In genomic region chr12:9115731-9116689, GRCh38 we compare ENCODE assay signal across 12 cellular contexts. TPM values are rescaled to one million over a fixed set of nuclear protein-coding genes. Genes with fewer than 3 reads are reported as not detected.
DNase-seq lines count a peak whose midpoint lies in the region; ATAC-seq, FAIRE-seq and TF ChIP-seq lines count a peak whose summit lies in the region.
"Had no signal": no experiment of that assay in that cellular context is flagged by ENCODE, and none has a peak within 500 bp of the region (broad histone marks: within the 10 kb centered on the region; RNA-seq: fewer than 3 reads in every experiment).

Gene A2M (minus strand): TSS chr12:9115919. CDS start chr12:9115849, 70 bp downstream.

- intact Hi-C loops in kidney (cut with DNase I): no loop called here
- intact Hi-C loops in sciatic nerve (cut with DNase I): no loop called here

- H3K9me3 ChIP-seq in CD8-positive, alpha-beta memory T cell (ENCODE audit: low read length): no peaks in the 10 kb centered on the region
- no peaks in the 10 kb centered on the region for H3K9me3 ChIP-seq in kidney (ENCODE audit: control insufficient read depth in 1 of 2, low read length in 2 of 2)

- FAIRE-seq in kidney (lab: Jason Lieb, UNC): no peak

- peaks cover 7% of the 10 kb centered on the region for H3K4me1 ChIP-seq in CD8-positive, alpha-beta memory T cell (ENCODE audit: insufficient read depth, low read length)
- H3K4me1 ChIP-seq in kidney (ENCODE audit: control insufficient read depth in 1 of 2, insufficient read depth in 1 of 2, low read depth in 1 of 2, low read length in 2 of 2): peaks cover 4 to 6% of the 10 kb centered on the region in 2 donors

- CTCF ChIA-PET in CD8-positive, alpha-beta memory T cell (lab: Charles Lee): no interaction called here

- H3K4me1 Mint-ChIP-seq in CD8-positive, alpha-beta memory T cell: peaks cover 34 to 47% (median 46%) of the 10 kb centered on the region in 3 donors
- H3K4me1 Mint-ChIP-seq in central memory CD8-positive, alpha-beta T cell: peaks cover 44% of the 10 kb centered on the region

- H3K9ac ChIP-seq in kidney (ENCODE audit: low read length in 2 of 2): peak within 1 kb of the TSS; percentile 22 to 42

- POLR2A ChIA-PET in CD8-positive, alpha-beta memory T cell (lab: Charles Lee): interaction anchor here (0.8 kb wide), 1 partner anchor 11 kb away, joined by 3 read pairs; no protein-coding TSS in a partner anchor

- TF ChIP-seq CTCF in kidney (IDR thresholded peaks at IDR 0.05; ENCODE audit: borderline replicate concordance, extremely low read depth, insufficient read depth): no peak

- no peaks in the 10 kb centered on the region for H3K27me3 ChIP-seq in CD8-positive, alpha-beta memory T cell (ENCODE audit: insufficient read depth, low read length, poor library complexity, severe bottlenecking)

- peak within 1 kb of the TSS in 2 of 7 donors; percentile 4 to 49 for H3K4me3 Mint-ChIP-seq in CD8-positive, alpha-beta memory T cell
- H3K4me3 Mint-ChIP-seq in central memory CD8-positive, alpha-beta T cell: no peak within 1 kb of the TSS

- no peaks in the 10 kb centered on the region for H3K27me3 Mint-ChIP-seq in CD8-positive, alpha-beta memory T cell
- H3K27me3 Mint-ChIP-seq in central memory CD8-positive, alpha-beta T cell: no peaks in the 10 kb centered on the region

- H3K27ac ChIP-seq in CD8-positive, alpha-beta memory T cell (ENCODE audit: low read depth, low read length): no peak within 1 kb of the TSS
- H3K27ac ChIP-seq in kidney (ENCODE audit: low read depth in 2 of 2, low read length in 2 of 2): peak within 1 kb of the TSS; percentile 26 to 87

- peaks cover 5 to 28% (median 10%) of the 10 kb centered on the region in 3 donors for H3K36me3 Mint-ChIP-seq in CD8-positive, alpha-beta memory T cell
- H3K36me3 Mint-ChIP-seq in central memory CD8-positive, alpha-beta T cell (ENCODE audit: insufficient read depth): peaks cover 17% of the 10 kb centered on the region

- no peak within 1 kb of the TSS for H3K4me3 ChIP-seq in CD8-positive, alpha-beta memory T cell (ENCODE audit: low read length)
- peak within 1 kb of the TSS; percentile 63 to 75 for H3K4me3 ChIP-seq in kidney (ENCODE audit: low read length in 2 of 2)

- ATAC-seq in central memory CD8-positive, alpha-beta T cell (replicated peaks; ENCODE audit: extremely low read depth, poor library complexity, severe bottlenecking): no peak
- ATAC-seq in sciatic nerve: peak; percentile 75
- ATAC-seq in GM18520 (IDR thresholded peaks at IDR 0.05; ENCODE audit: unreplicated experiment): no peak
- ATAC-seq in HG02884 (IDR thresholded peaks at IDR 0.05; ENCODE audit: unreplicated experiment): no peak

- no peaks in the 10 kb centered on the region for H3K9me3 Mint-ChIP-seq in CD8-positive, alpha-beta memory T cell
- H3K9me3 Mint-ChIP-seq in central memory CD8-positive, alpha-beta T cell: no peaks in the 10 kb centered on the region

- H3K36me3 ChIP-seq in CD8-positive, alpha-beta memory T cell (ENCODE audit: insufficient read depth, low read length): no peaks in the 10 kb centered on the region
- H3K36me3 ChIP-seq in kidney (ENCODE audit: control insufficient read depth in 1 of 2, insufficient read depth in 2 of 2, low read length in 2 of 2): no peaks in the 10 kb centered on the region

- H3K27ac Mint-ChIP-seq in CD8-positive, alpha-beta memory T cell: peak within 1 kb of the TSS in 6 of 8 donors; percentile 10 to 85 (median 36)
- peak within 1 kb of the TSS; percentile 61 for H3K27ac Mint-ChIP-seq in central memory CD8-positive, alpha-beta T cell (ENCODE audit: low read depth)

- no peak for DNase-seq in CD8-positive, alpha-beta memory T cell
- no peak for DNase-seq in central memory CD8-positive, alpha-beta T cell (ENCODE audit: low spot score in 2 of 2)
- no peak for DNase-seq in kidney
- DNase-seq in sciatic nerve (ENCODE audit: low spot score): no peak
- DNase-seq in effector CD8-positive, alpha-beta T cell (lab: John Stamatoyannopoulos, UW): no peak
- DNase-seq in activated CD4-positive, alpha-beta T cell treated with anti-CD3 and anti-CD28 coated beads for 4 hours: no peak
- DNase-seq: cortex of kidney; DND-41; GOT3; stimulated activated CD4-positive, alpha-beta T cell treated with anti-CD3 and anti-CD28 coated beads, Interleukin-2, amount 100 ng/mL, for 48 hours had no signal

RNA-seq across cellular contexts. Expression of gene A2M, which starts in this region (rescaled TPM):
- 1 to 10 TPM; 1.4 to 1.6 TPM for total RNA-seq in CD8-positive, alpha-beta memory T cell
- polyA plus RNA-seq in CD8-positive, alpha-beta memory T cell: 2.2 TPM
- total RNA-seq in kidney: 971 TPM
- polyA plus RNA-seq in kidney (ENCODE audit: insufficient read depth, low read depth, low replicate concordance): 745 TPM
- total RNA-seq in sciatic nerve: 942 TPM

Comparison
In these comparisons a context has a peak if more than half of its experiments do, and no peak if none do; other contexts are left out.
1. RNA of gene A2M (total RNA-seq): 971 TPM in kidney (single experiment) and 942 TPM in sciatic nerve (single experiment); 1.4 to 1.6 TPM in CD8-positive, alpha-beta memory T cell; every median in the first group is over 100 times any median in the second.
2. RNA of gene A2M (polyA plus RNA-seq): 745 TPM in kidney (single experiment); 2.2 TPM in CD8-positive, alpha-beta memory T cell (single experiment); every median in the first group is over 100 times any median in the second.